10 cellular contexts compared by ENCODE assay signal in the genomic region with DNA sequence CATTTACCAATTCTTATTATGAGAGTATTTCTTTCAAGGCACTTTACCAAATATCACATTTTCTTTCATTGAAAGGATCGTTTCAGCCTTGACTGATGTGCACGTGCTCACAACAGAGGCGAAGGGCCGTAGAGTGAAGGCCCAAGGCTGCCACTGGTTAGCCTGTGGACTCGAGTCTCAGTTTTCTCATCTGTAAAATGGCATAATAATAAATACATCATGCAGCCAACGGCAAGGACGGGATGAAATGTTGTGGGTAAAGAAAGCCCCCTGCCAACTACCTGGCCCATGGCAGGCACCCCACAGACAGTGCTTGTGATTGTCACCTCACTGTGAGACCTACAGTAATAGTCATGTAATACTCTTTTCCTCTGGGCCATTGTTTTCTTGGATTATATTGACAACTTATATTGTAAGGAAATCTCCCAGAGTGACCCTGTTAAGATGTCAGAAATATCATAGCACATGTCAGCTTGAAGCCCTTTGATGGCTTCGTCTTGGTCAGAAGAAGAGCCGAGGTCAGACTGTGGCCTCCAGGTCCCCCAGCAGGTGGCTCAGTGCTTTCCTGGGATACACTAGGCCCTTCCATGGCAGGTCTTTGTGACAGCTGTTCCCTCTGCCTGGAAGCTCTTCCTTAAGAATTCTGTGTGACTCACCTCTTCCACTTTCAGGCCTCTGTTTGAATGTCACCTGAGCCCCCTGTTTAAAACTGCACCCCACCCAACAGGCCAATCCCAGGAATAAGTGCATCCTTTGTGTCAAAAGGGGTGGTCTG. TPM values are rescaled to one million over a fixed set of nuclear protein-coding genes. Genes with fewer than 3 reads are reported as not detected.
A peak's percentile ranks its signal among the peaks of the same experiment; 100 is the strongest.
DNase-seq lines count a peak whose midpoint lies in the region; ATAC-seq and TF ChIP-seq lines count a peak whose summit lies in the region.
"Had no signal": no experiment of that assay in that cellular context is flagged by ENCODE, and none has a peak within 500 bp of the region (broad histone marks: within the 10 kb centered on the region; RNA-seq: fewer than 3 reads in every experiment).

No MANE protein-coding gene starts in this region.

- H3K27ac ChIP-seq in effector memory CD4-positive, alpha-beta T cell (ENCODE audit: insufficient read depth, low read length, poor library complexity, severe bottlenecking), result no peak overlapping the region
- H3K27ac ChIP-seq: HL-60 had no signal

- H3K27ac Mint-ChIP-seq in neural crest cell (ENCODE audit: unreplicated experiment), result no peak overlapping the region
- H3K27ac Mint-ChIP-seq: stimulated activated naive B cell treated with anti-CD40 and anti-IgM and Interleukin-4, amounts not matched to agents 10 μg/mL and 1 μg/mL and 100 μg/mL, for 72 hours had no signal

- H3K36me3 ChIP-seq in effector memory CD4-positive, alpha-beta T cell (ENCODE audit: control insufficient read depth, insufficient read depth, low read length), result no peaks in the 10 kb centered on the region

- no peak overlapping the region for H3K4me3 ChIP-seq in cardiac fibroblast (replicated peaks in 1 of 2; ENCODE audit: low read depth in 2 of 2, low read length in 2 of 2)
- no peak overlapping the region for H3K4me3 ChIP-seq in effector memory CD4-positive, alpha-beta T cell (ENCODE audit: insufficient read depth, low read depth, low read length, poor library complexity, severe bottlenecking)

- no peak for ATAC-seq in GM21737 (IDR thresholded peaks at IDR 0.05; ENCODE audit: unreplicated experiment)
- no peak for ATAC-seq in GM21786 (IDR thresholded peaks at IDR 0.05; ENCODE audit: unreplicated experiment)
- ATAC-seq in GM19324 (IDR thresholded peaks at IDR 0.05; ENCODE audit: low FRiP score, unreplicated experiment), result no peak
- ATAC-seq: stimulated activated naive B cell treated with anti-CD40 and anti-IgM and Interleukin-4, amounts not matched to agents 10 μg/mL and 1 μg/mL and 100 μg/mL, for 72 hours had no signal

- TF ChIP-seq CTCF in cardiac fibroblast (IDR thresholded peaks at IDR 0.05; ENCODE audit: low read depth, low read length), result peak; percentile 41
- peak; percentile 37 for TF ChIP-seq CTCF in neural crest cell (conservative IDR thresholded peaks at IDR 0.05)

- DNase-seq in DMS53 treated with DMSO at 0.1 percent for 48 hours (lab: John Stamatoyannopoulos, UW; ENCODE audit: unreplicated experiment) (peak; percentile 46), M059J (ENCODE audit: low read depth) (peak; percentile 66), cardiac fibroblast (ENCODE audit: low read depth in 2 of 2) (peak in 1 of 2 donors; percentile 19), neural crest cell (ENCODE audit: low read depth, low spot score) (no peak)
- DNase-seq in effector memory CD4-positive, alpha-beta T cell, result no peak
- DNase-seq: stimulated activated naive B cell treated with anti-CD40 and anti-IgM and Interleukin-4, amounts not matched to agents 10 μg/mL and 1 μg/mL and 100 μg/mL, for 72 hours had no signal

- H3K4me3 Mint-ChIP-seq in neural crest cell, result no peak overlapping the region
- H3K4me3 Mint-ChIP-seq: stimulated activated naive B cell treated with anti-CD40 and anti-IgM and Interleukin-4, amounts not matched to agents 10 μg/mL and 1 μg/mL and 100 μg/mL, for 72 hours had no signal

- no peaks in the 10 kb centered on the region for H3K27me3 ChIP-seq in effector memory CD4-positive, alpha-beta T cell (replicated peaks; ENCODE audit: control insufficient read depth, insufficient read depth, low read length, poor library complexity, severe bottlenecking)

- no peaks in the 10 kb centered on the region for H3K4me1 ChIP-seq in effector memory CD4-positive, alpha-beta T cell (ENCODE audit: control insufficient read depth, insufficient read depth, low read length, poor library complexity, severe bottlenecking)

- no peaks in the 10 kb centered on the region for H3K36me3 Mint-ChIP-seq in neural crest cell (ENCODE audit: low read depth)
- H3K36me3 Mint-ChIP-seq: stimulated activated naive B cell treated with anti-CD40 and anti-IgM and Interleukin-4, amounts not matched to agents 10 μg/mL and 1 μg/mL and 100 μg/mL, for 72 hours had no signal

- H3K9me3 ChIP-seq in effector memory CD4-positive, alpha-beta T cell (ENCODE audit: control insufficient read depth, low read length), result no peaks in the 10 kb centered on the region

- no peaks in the 10 kb centered on the region for H3K9me3 Mint-ChIP-seq in neural crest cell
- H3K9me3 Mint-ChIP-seq: stimulated activated naive B cell treated with anti-CD40 and anti-IgM and Interleukin-4, amounts not matched to agents 10 μg/mL and 1 μg/mL and 100 μg/mL, for 72 hours had no signal

- H3K4me1 Mint-ChIP-seq in neural crest cell, result peaks cover 15% of the 10 kb centered on the region
- H3K4me1 Mint-ChIP-seq: stimulated activated naive B cell treated with anti-CD40 and anti-IgM and Interleukin-4, amounts not matched to agents 10 μg/mL and 1 μg/mL and 100 μg/mL, for 72 hours had no signal

- H3K27me3 Mint-ChIP-seq in neural crest cell (ENCODE audit: low read depth), result no peaks in the 10 kb centered on the region

RNA-seq across cellular contexts. Expression of a gene that starts 36.3 kb away (rescaled TPM):
- total RNA-seq in M059J (2014; rRNA removed; shearing (Covaris generic)), result 1.0 and 1.2 TPM in 2 replicates
- total RNA-seq in neural crest cell, result 2.5 and 2.9 TPM in 2 replicates

Comparison
In these comparisons a context has a peak if more than half of its experiments do, and no peak if none do; other contexts are left out.
1. DNase-seq: peak in DMS53 treated with DMSO at 0.1 percent for 48 hours (single experiment) and M059J (single experiment); none in neural crest cell (single experiment) and effector memory CD4-positive, alpha-beta T cell (0 of 3).